Comparison of ENCODE assay signal across 24 cellular contexts in genomic region chr12:127362121-127362520, GRCh38.
"Had no signal": no experiment of that assay in that cellular context is flagged by ENCODE, and none has a peak within 500 bp of the region (broad histone marks: within the 10 kb centered on the region; RNA-seq: fewer than 3 reads in every experiment).

No MANE protein-coding gene starts in this region.

- H3K27me3 ChIP-seq: colonic mucosa, dorsolateral prefrontal cortex, esophagus squamous epithelium, foreskin keratinocyte, gastrocnemius medialis, gastroesophageal sphincter, heart left ventricle, hepatocyte had no signal

- H3K4me2 ChIP-seq: hepatocyte had no signal

- DNase-seq: colonic mucosa; cortex of kidney; dermis blood vessel endothelial cell; dorsolateral prefrontal cortex; effector CD4-positive, alpha-beta T cell; effector CD8-positive, alpha-beta T cell; effector memory CD4-positive, alpha-beta T cell; effector memory CD8-positive, alpha-beta T cell; endodermal cell; erythroblast; esophagus squamous epithelium; foreskin fibroblast; foreskin keratinocyte; foreskin melanocyte; gastrocnemius medialis; glutamatergic neuron; head of caudate nucleus; heart left ventricle; heart right ventricle had no signal

- H3K36me3 ChIP-seq: colonic mucosa, esophagus squamous epithelium, gastrocnemius medialis, gastroesophageal sphincter, heart left ventricle, heart right ventricle had no signal

- H2AFZ ChIP-seq: hepatocyte had no signal

- H3K27ac ChIP-seq: colonic mucosa, coronary artery, dorsolateral prefrontal cortex, epithelial cell of prostate, esophagus squamous epithelium, foreskin keratinocyte, gastrocnemius medialis, gastroesophageal sphincter, heart left ventricle, heart right ventricle, hepatocyte had no signal

- H3K79me2 ChIP-seq: hepatocyte had no signal

- H3K4me3 ChIP-seq: colonic mucosa, coronary artery, dorsolateral prefrontal cortex, esophagus squamous epithelium, gastrocnemius medialis, gastroesophageal sphincter, heart left ventricle, heart right ventricle, hepatocyte had no signal

- H3K4me1 ChIP-seq: colonic mucosa, esophagus squamous epithelium, foreskin keratinocyte, gastrocnemius medialis, gastroesophageal sphincter, heart left ventricle, heart right ventricle had no signal

- H3K9me3 ChIP-seq: colonic mucosa, esophagus squamous epithelium, gastrocnemius medialis, gastroesophageal sphincter had no signal

- ATAC-seq: effector memory CD8-positive, alpha-beta T cell; esophagus mucosa; foreskin keratinocyte; gastrocnemius medialis; gastroesophageal sphincter; heart left ventricle; heart right ventricle had no signal
